In genomic region chr3:132032959-132033358, GRCh38 we compare ENCODE assay signal across 18 cellular contexts. TPM values are rescaled to one million over a fixed set of nuclear protein-coding genes. Genes with fewer than 3 reads are reported as not detected.
"Had no signal": no experiment of that assay in that cellular context is flagged by ENCODE, and none has a peak within 500 bp of the region (broad histone marks: within the 10 kb centered on the region; RNA-seq: fewer than 3 reads in every experiment).

No MANE protein-coding gene starts in this region.

- ATAC-seq: activated CD8-positive, alpha-beta memory T cell treated with anti-CD3 and anti-CD28 coated beads, Interleukin-2, amount 10 ng/mL, durations not matched to agents 7 days and 5 days; body of pancreas; foreskin keratinocyte; naive thymus-derived CD8-positive, alpha-beta T cell; stimulated activated naive CD8-positive, alpha-beta T cell treated with anti-CD3 and anti-CD28 coated beads, Interleukin-15, Interleukin-2, amounts not matched to agents 100 U/mL and 50 U/mL, for 24 hours; T-cell had no signal

- H3K36me3 ChIP-seq: tibial artery, uterus had no signal

- DNase-seq: activated B cell treated with CpG ODN at 0.5 μM for 24 hours; activated CD4-positive, alpha-beta memory T cell treated with anti-CD3 and anti-CD28 coated beads, Interleukin-2, amount 10 ng/mL, durations not matched to agents 7 days and 5 days; activated CD4-positive, alpha-beta T cell treated with anti-CD3 and anti-CD28 coated beads for 4 hours; activated CD8-positive, alpha-beta memory T cell treated with anti-CD3 and anti-CD28 coated beads, Interleukin-2, amount 10 ng/mL, durations not matched to agents 7 days and 5 days; activated naive CD4-positive, alpha-beta T cell; activated naive CD8-positive, alpha-beta T cell treated with anti-CD3 and anti-CD28 coated beads for 36 hours; body of pancreas; caudate nucleus; foreskin keratinocyte; naive thymus-derived CD8-positive, alpha-beta T cell; stimulated activated naive CD8-positive, alpha-beta T cell treated with anti-CD3 and anti-CD28 coated beads, Interleukin-15, Interleukin-2, amounts not matched to agents 100 U/mL and 50 U/mL, for 24 hours; substantia nigra; T-cell; tibial artery; uterus had no signal

- H3K4me3 ChIP-seq: body of pancreas, uterus had no signal

- FAIRE-seq: colon had no signal

- H3K27ac ChIP-seq: body of pancreas, foreskin keratinocyte, tibial artery, uterus had no signal

- H3K9me3 ChIP-seq: body of pancreas, tibial artery, uterus had no signal

- H3K4me1 ChIP-seq: foreskin keratinocyte had no signal

RNA-seq across cellular contexts. Expression of gene CPNE4, which starts 1.9 kb away (rescaled TPM):
- total RNA-seq: activated B cell treated with CpG ODN at 0.5 μM for 24 hours; activated CD4-positive, alpha-beta memory T cell treated with anti-CD3 and anti-CD28 coated beads, Interleukin-2, amount 10 ng/mL, durations not matched to agents 7 days and 5 days; activated CD8-positive, alpha-beta memory T cell treated with anti-CD3 and anti-CD28 coated beads, Interleukin-2, amount 10 ng/mL, durations not matched to agents 7 days and 5 days; activated naive CD8-positive, alpha-beta T cell treated with anti-CD3 and anti-CD28 coated beads for 36 hours; body of pancreas; foreskin keratinocyte; naive thymus-derived CD8-positive, alpha-beta T cell; posterior vena cava; T-cell had no signal
- polyA plus RNA-seq: fibroblast of lung; foreskin keratinocyte; naive thymus-derived CD8-positive, alpha-beta T cell had no signal
